Comparison of ENCODE assay signal across 18 cellular contexts in the genomic region with DNA sequence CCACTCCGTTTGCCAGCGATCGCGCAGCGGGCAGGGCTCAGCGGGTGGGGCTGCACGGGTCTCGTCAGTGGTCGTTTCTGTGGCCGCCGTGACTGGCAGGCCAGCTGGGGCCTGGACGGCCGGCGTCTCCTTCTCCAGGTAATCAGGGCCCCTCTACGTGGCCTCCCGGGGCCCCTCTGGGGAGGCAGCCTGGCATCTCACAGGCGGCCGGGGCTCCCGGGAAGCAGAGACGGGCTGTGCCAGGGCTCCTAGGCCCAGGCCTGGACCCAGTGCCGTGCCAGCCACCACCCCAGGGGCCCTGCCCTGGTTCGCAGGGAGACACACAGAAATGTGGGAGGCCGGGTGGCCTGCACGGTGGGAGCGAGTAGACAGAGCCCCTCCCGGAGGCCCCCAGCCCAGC. TPM values are rescaled to one million over a fixed set of nuclear protein-coding genes. Genes with fewer than 3 reads are reported as not detected.
DNase-seq lines count a peak whose midpoint lies in the region; ATAC-seq and TF ChIP-seq lines count a peak whose summit lies in the region.
"Had no signal": no experiment of that assay in that cellular context is flagged by ENCODE, and none has a peak within 500 bp of the region (broad histone marks: within the 10 kb centered on the region; RNA-seq: fewer than 3 reads in every experiment).

No MANE protein-coding gene starts in this region.

- no peaks in the 10 kb centered on the region for H3K9me3 ChIP-seq in KOPT-K1 (ENCODE audit: insufficient read depth, low read length, poor library complexity, severe bottlenecking)
- H3K9me3 ChIP-seq: A549; BE2C; BLaER1 treated with 17β-estradiol and CSF1 and Interleukin-3, amounts not matched to agents 10 nM and 100 nM; Caco-2 had no signal

- peak overlapping the region; percentile 40 for H3K27ac Mint-ChIP-seq in activated T-cell treated with anti-CD3 and anti-CD28 coated beads, Interleukin-2, amount 50 U/mL, for 24 hours
- peak overlapping the region; percentile 42 for H3K27ac Mint-ChIP-seq in stimulated activated naive B cell treated with anti-CD40 and anti-IgM and Interleukin-4, amounts not matched to agents 10 μg/mL and 1 μg/mL and 100 μg/mL, for 72 hours
- no peak overlapping the region for H3K27ac Mint-ChIP-seq in glutamatergic neuron (ENCODE audit: unreplicated experiment)
- H3K27ac Mint-ChIP-seq: CD4-positive, alpha-beta T cell; CD8-positive, alpha-beta T cell had no signal

- no peaks in the 10 kb centered on the region for H3K9me3 Mint-ChIP-seq in activated T-cell treated with anti-CD3 and anti-CD28 coated beads, Interleukin-2, amount 50 U/mL, for 24 hours
- no peaks in the 10 kb centered on the region for H3K9me3 Mint-ChIP-seq in stimulated activated naive B cell treated with anti-CD40 and anti-IgM and Interleukin-4, amounts not matched to agents 10 μg/mL and 1 μg/mL and 100 μg/mL, for 72 hours
- peaks cover 2% of the 10 kb centered on the region for H3K9me3 Mint-ChIP-seq in glutamatergic neuron (ENCODE audit: unreplicated experiment)
- H3K9me3 Mint-ChIP-seq: CD4-positive, alpha-beta T cell; CD8-positive, alpha-beta T cell had no signal

- ATAC-seq in stimulated activated naive B cell treated with anti-CD40 and anti-IgM and Interleukin-4, amounts not matched to agents 10 μg/mL and 1 μg/mL and 100 μg/mL, for 72 hours (replicated peaks), result no peak
- ATAC-seq in GM19397 (IDR thresholded peaks at IDR 0.05; ENCODE audit: unreplicated experiment), result no peak
- ATAC-seq: A549; CD8-positive, alpha-beta T cell had no signal

- no peaks in the 10 kb centered on the region for H3K27me3 Mint-ChIP-seq in activated T-cell treated with anti-CD3 and anti-CD28 coated beads, Interleukin-2, amount 50 U/mL, for 24 hours
- H3K27me3 Mint-ChIP-seq in stimulated activated naive B cell treated with anti-CD40 and anti-IgM and Interleukin-4, amounts not matched to agents 10 μg/mL and 1 μg/mL and 100 μg/mL, for 72 hours, result no peaks in the 10 kb centered on the region
- H3K27me3 Mint-ChIP-seq in glutamatergic neuron (ENCODE audit: unreplicated experiment), result no peaks in the 10 kb centered on the region
- H3K27me3 Mint-ChIP-seq: CD4-positive, alpha-beta T cell had no signal

- peaks cover 8% of the 10 kb centered on the region for H3K4me1 Mint-ChIP-seq in activated T-cell treated with anti-CD3 and anti-CD28 coated beads, Interleukin-2, amount 50 U/mL, for 24 hours (ENCODE audit: low read depth)
- H3K4me1 Mint-ChIP-seq in stimulated activated naive B cell treated with anti-CD40 and anti-IgM and Interleukin-4, amounts not matched to agents 10 μg/mL and 1 μg/mL and 100 μg/mL, for 72 hours, result peaks cover 34 to 47% of the 10 kb centered on the region in 2 donors
- H3K4me1 Mint-ChIP-seq in glutamatergic neuron (ENCODE audit: low read depth, unreplicated experiment), result peaks cover 6% of the 10 kb centered on the region

- H3K4me3 Mint-ChIP-seq in activated T-cell treated with anti-CD3 and anti-CD28 coated beads, Interleukin-2, amount 50 U/mL, for 24 hours, result no peak overlapping the region
- H3K4me3 Mint-ChIP-seq in stimulated activated naive B cell treated with anti-CD40 and anti-IgM and Interleukin-4, amounts not matched to agents 10 μg/mL and 1 μg/mL and 100 μg/mL, for 72 hours, result no peak overlapping the region
- H3K4me3 Mint-ChIP-seq in glutamatergic neuron (ENCODE audit: unreplicated experiment), result no peak overlapping the region
- H3K4me3 Mint-ChIP-seq: CD4-positive, alpha-beta T cell; CD8-positive, alpha-beta T cell had no signal

- TF ChIP-seq CTCF in glutamatergic neuron (IDR thresholded peaks at IDR 0.05; ENCODE audit: partially characterized antibody, unreplicated experiment), result no peak

- H3K36me3 Mint-ChIP-seq in activated T-cell treated with anti-CD3 and anti-CD28 coated beads, Interleukin-2, amount 50 U/mL, for 24 hours (ENCODE audit: low read depth), result peaks cover 84% of the 10 kb centered on the region
- H3K36me3 Mint-ChIP-seq in stimulated activated naive B cell treated with anti-CD40 and anti-IgM and Interleukin-4, amounts not matched to agents 10 μg/mL and 1 μg/mL and 100 μg/mL, for 72 hours, result peaks cover 57 to 69% of the 10 kb centered on the region in 2 donors
- no peaks in the 10 kb centered on the region for H3K36me3 Mint-ChIP-seq in glutamatergic neuron (ENCODE audit: unreplicated experiment)

- peaks cover 13% of the 10 kb centered on the region; the same call in 1 of the 2 replicates for H3K36me3 ChIP-seq in KOPT-K1 (ENCODE audit: insufficient read depth, low read length)
- H3K36me3 ChIP-seq: BE2C had no signal

- DNase-seq in activated T-cell treated with anti-CD3 and anti-CD28 coated beads, Interleukin-2, amount 50 U/mL, for 24 hours, result no peak
- no peak for DNase-seq in activated T-cell treated with anti-CD3 and anti-CD28 coated beads, Interleukin-2, amount 50 U/mL, for 1 hour
- DNase-seq in stimulated activated naive B cell treated with anti-CD40 and anti-IgM and Interleukin-4, amounts not matched to agents 10 μg/mL and 1 μg/mL and 100 μg/mL, for 72 hours, result no peak
- DNase-seq in glutamatergic neuron, result no peak
- DNase-seq: AML-193; BE2C; Caco-2; Calu3; CD4-positive, alpha-beta T cell; CD8-positive, alpha-beta T cell; DMS79 treated with DMSO at 0.1 percent for 48 hours; GF-D8 had no signal

- H3K27ac ChIP-seq in KOPT-K1 (ENCODE audit: low read depth, low read length, poor library complexity, severe bottlenecking), result peak overlapping the region; percentile 99
- H3K27ac ChIP-seq: 22Rv1; A549; BLaER1 treated with 17β-estradiol and CSF1 and Interleukin-3, amounts not matched to agents 10 nM and 100 nM; C4-2B had no signal

RNA-seq across cellular contexts. Expression of a gene that starts 59.5 kb away (rescaled TPM):
- 5.3 TPM for total RNA-seq in glutamatergic neuron (ENCODE audit: unreplicated experiment)
